In the genomic region with DNA sequence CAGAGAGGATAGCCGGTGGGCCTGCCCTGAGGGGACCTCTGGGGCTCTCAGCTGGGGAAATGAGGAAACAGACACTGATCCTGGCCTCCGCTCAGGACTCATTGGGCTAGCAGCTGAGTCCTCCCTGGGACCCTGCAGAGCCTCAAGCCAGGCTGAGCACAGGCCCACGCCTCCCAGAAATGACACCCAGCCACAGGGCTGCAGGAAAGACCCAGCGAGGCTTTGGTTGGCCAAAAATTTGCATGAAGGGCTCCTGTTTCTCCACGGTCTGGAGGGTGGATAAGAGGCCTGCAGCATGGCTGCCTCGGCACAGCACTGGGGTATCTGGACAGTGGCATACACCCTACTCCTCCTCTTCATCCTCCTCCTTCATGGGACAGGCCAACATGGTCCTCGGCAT, we compare ENCODE assay signal across 25 cellular contexts.
"Had no signal": no experiment of that assay in that cellular context is flagged by ENCODE, and none has a peak within 500 bp of the region (broad histone marks: within the 10 kb centered on the region; RNA-seq: fewer than 3 reads in every experiment).

No MANE protein-coding gene starts in this region.

- ATAC-seq: left colon; left ventricle myocardium superior; naive thymus-derived CD8-positive, alpha-beta T cell; sciatic nerve had no signal

- FAIRE-seq: frontal cortex had no signal

- H3K4me2 ChIP-seq: smooth muscle cell had no signal

- H3K27ac ChIP-seq: dorsolateral prefrontal cortex, lower lobe of right lung, parathyroid adenoma, stomach, thyroid gland, vagina had no signal

- H3K27me3 Mint-ChIP-seq: progenitor cell of endocrine pancreas had no signal

- H3K9ac ChIP-seq: parathyroid adenoma had no signal

- H3K27ac Mint-ChIP-seq: immature natural killer cell; naive thymus-derived CD8-positive, alpha-beta T cell; progenitor cell of endocrine pancreas had no signal

- H2AFZ ChIP-seq: parathyroid adenoma had no signal

- H3K4me3 ChIP-seq: dorsolateral prefrontal cortex, lower lobe of right lung, smooth muscle cell, stomach, thyroid gland, vagina had no signal

- H3K4me1 Mint-ChIP-seq: neural crest cell had no signal

- H3K79me2 ChIP-seq: parathyroid adenoma had no signal

- H3K36me3 ChIP-seq: lower lobe of right lung, thyroid gland, vagina had no signal

- H3K9me3 ChIP-seq: thyroid gland, vagina had no signal

- DNase-seq: dorsolateral prefrontal cortex; effector CD4-positive, alpha-beta T cell; hypothalamus; immature natural killer cell; islet precursor cell; kidney glomerular epithelial cell; left colon; left ventricle myocardium superior; lower lobe of right lung; naive thymus-derived CD8-positive, alpha-beta T cell; stimulated activated CD4-positive, alpha-beta T cell treated with anti-CD3 and anti-CD28 coated beads, Interleukin-12 subunit alpha, Interleukin-12 subunit beta, amount 100 ng/mL, for 4 hours; stimulated activated CD4-positive, alpha-beta T cell treated with anti-CD3 and anti-CD28 coated beads, Interleukin-1b, Interleukin-23, amount 100 ng/mL, for 48 hours; stimulated activated CD4-positive, alpha-beta T cell treated with anti-CD3 and anti-CD28 coated beads, Interleukin-4, amount 100 ng/mL, for 1 hour; stimulated activated CD8-positive, alpha-beta memory T cell treated with anti-CD3 and anti-CD28 coated beads, Interleukin-4, amount 100 ng/mL, for 48 hours; stimulated activated naive CD4-positive, alpha-beta T cell treated with Interleukin-2 at 50 U/mL for 16 hours; stomach; trophoblast cell had no signal

- H3K27me3 ChIP-seq: dorsolateral prefrontal cortex, stomach, thyroid gland, vagina had no signal

- H3K4me3 Mint-ChIP-seq: immature natural killer cell; naive thymus-derived CD8-positive, alpha-beta T cell; neural crest cell had no signal

- H3K4me1 ChIP-seq: lower lobe of right lung, parathyroid adenoma, stomach, thyroid gland, vagina had no signal
